In the genomic region with DNA sequence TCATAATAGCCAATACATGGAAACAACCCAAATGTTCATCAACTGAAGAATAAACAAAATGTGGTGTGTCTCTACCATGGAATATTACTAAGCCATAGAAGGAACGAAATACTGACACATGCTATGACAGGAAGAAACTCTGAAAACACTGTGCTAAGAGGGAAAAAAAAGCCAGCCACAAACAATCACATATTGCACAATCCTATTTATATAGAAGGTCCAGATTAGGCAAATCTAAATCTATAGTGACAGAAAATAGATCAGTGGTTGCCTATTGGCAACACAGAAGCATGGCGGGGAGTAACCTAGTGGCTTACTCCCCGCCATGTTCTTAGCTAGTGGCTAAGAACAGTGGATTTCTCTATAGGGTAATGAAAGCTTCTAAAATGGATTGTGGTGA, we compare ENCODE assay signal across 28 cellular contexts.
"Had no signal": no experiment of that assay in that cellular context is flagged by ENCODE, and none has a peak within 500 bp of the region (broad histone marks: within the 10 kb centered on the region; RNA-seq: fewer than 3 reads in every experiment).

No MANE protein-coding gene starts in this region.

- H3K36me3 ChIP-seq: stomach, suprapubic skin, thoracic aorta, thyroid gland, tibial artery, tibial nerve, transverse colon, upper lobe of left lung, upper lobe of right lung, uterus, vagina had no signal

- H3K4me3 Mint-ChIP-seq: stimulated activated memory B cell treated with anti-CD40 and anti-IgM and Interleukin-4, amounts not matched to agents 10 μg/mL and 1 μg/mL and 100 μg/mL, for 72 hours; stimulated activated naive B cell treated with anti-CD40 and anti-IgM and Interleukin-4, amounts not matched to agents 10 μg/mL and 1 μg/mL and 100 μg/mL, for 72 hours; stimulated activated naive CD8-positive, alpha-beta T cell treated with anti-CD3 and anti-CD28 coated beads, Interleukin-15, amount 100 ng/mL, for 72 hours; stimulated activated naive CD8-positive, alpha-beta T cell treated with anti-CD3 and anti-CD28 coated beads, Interleukin-15, Interleukin-2, amounts not matched to agents 100 ng/mL and 50 ng/mL, for 24 hours; type B pancreatic cell had no signal

- H3K4me1 ChIP-seq: stomach, suprapubic skin, testis, tibial artery, tibial nerve, transverse colon, upper lobe of left lung, upper lobe of right lung, uterus, vagina had no signal

- H3K27ac ChIP-seq: stomach, suprapubic skin, testis, thoracic aorta, thyroid gland, tibial artery, tibial nerve, transverse colon, upper lobe of left lung, upper lobe of right lung, uterus, vagina had no signal

- H3K4me1 Mint-ChIP-seq: stimulated activated memory B cell treated with anti-CD40 and anti-IgM and Interleukin-4, amounts not matched to agents 10 μg/mL and 1 μg/mL and 100 μg/mL, for 72 hours; stimulated activated naive B cell treated with anti-CD40 and anti-IgM and Interleukin-4, amounts not matched to agents 10 μg/mL and 1 μg/mL and 100 μg/mL, for 72 hours; stimulated activated naive CD8-positive, alpha-beta T cell treated with anti-CD3 and anti-CD28 coated beads, Interleukin-15, amount 100 ng/mL, for 72 hours had no signal

- H3K9me3 ChIP-seq: stomach, suprapubic skin, testis, thoracic aorta, thyroid gland, tibial artery, tibial nerve, transverse colon, upper lobe of left lung, upper lobe of right lung, uterus, vagina had no signal

- FAIRE-seq: urothelium cell line had no signal

- H3K27me3 ChIP-seq: suprapubic skin, testis, thyroid gland, tibial nerve, transverse colon, upper lobe of left lung, upper lobe of right lung, uterus, vagina had no signal

- H3K36me3 Mint-ChIP-seq: stimulated activated memory B cell treated with anti-CD40 and anti-IgM and Interleukin-4, amounts not matched to agents 10 μg/mL and 1 μg/mL and 100 μg/mL, for 72 hours; stimulated activated naive B cell treated with anti-CD40 and anti-IgM and Interleukin-4, amounts not matched to agents 10 μg/mL and 1 μg/mL and 100 μg/mL, for 72 hours had no signal

- H3K9me3 Mint-ChIP-seq: stimulated activated naive CD8-positive, alpha-beta T cell treated with anti-CD3 and anti-CD28 coated beads, Interleukin-15, amount 100 ng/mL, for 72 hours; stimulated activated naive CD8-positive, alpha-beta T cell treated with anti-CD3 and anti-CD28 coated beads, Interleukin-15, Interleukin-2, amounts not matched to agents 100 ng/mL and 50 ng/mL, for 24 hours; type B pancreatic cell had no signal

- H3K4me3 ChIP-seq: stomach, suprapubic skin, testis, thoracic aorta, thyroid gland, tibial artery, tibial nerve, transverse colon, upper lobe of left lung, upper lobe of right lung, uterus, vagina had no signal

- H3K27ac Mint-ChIP-seq: stimulated activated memory B cell treated with anti-CD40 and anti-IgM and Interleukin-4, amounts not matched to agents 10 μg/mL and 1 μg/mL and 100 μg/mL, for 72 hours; stimulated activated naive B cell treated with anti-CD40 and anti-IgM and Interleukin-4, amounts not matched to agents 10 μg/mL and 1 μg/mL and 100 μg/mL, for 72 hours; stimulated activated naive CD8-positive, alpha-beta T cell treated with anti-CD3 and anti-CD28 coated beads, Interleukin-15, amount 100 ng/mL, for 72 hours; stimulated activated naive CD8-positive, alpha-beta T cell treated with anti-CD3 and anti-CD28 coated beads, Interleukin-15, Interleukin-2, amounts not matched to agents 100 ng/mL and 50 ng/mL, for 24 hours; type B pancreatic cell had no signal

- ATAC-seq: stimulated activated memory B cell treated with anti-CD40 and anti-IgM and Interleukin-4, amounts not matched to agents 10 μg/mL and 1 μg/mL and 100 μg/mL, for 72 hours; stimulated activated naive B cell treated with anti-CD40 and anti-IgM and Interleukin-4, amounts not matched to agents 10 μg/mL and 1 μg/mL and 100 μg/mL, for 72 hours; stimulated activated naive CD8-positive, alpha-beta T cell treated with anti-CD3 and anti-CD28 coated beads, Interleukin-15, amount 100 ng/mL, for 72 hours; stimulated activated naive CD8-positive, alpha-beta T cell treated with anti-CD3 and anti-CD28 coated beads, Interleukin-15, Interleukin-2, amounts not matched to agents 100 U/mL and 50 U/mL, for 24 hours; upper lobe of right lung had no signal

- DNase-seq: stimulated activated CD4-positive, alpha-beta T cell treated with anti-CD3 and anti-CD28 coated beads, Interleukin-2, amount 100 ng/mL, for 48 hours; stimulated activated CD4-positive, alpha-beta T cell treated with anti-CD3 and anti-CD28 coated beads, Interleukin-4, amount 100 ng/mL, for 1 hour; stimulated activated CD4-positive, alpha-beta T cell treated with anti-CD3 and anti-CD28 coated beads, Interleukin-4, amount 100 ng/mL, for 24 hours; stimulated activated CD4-positive, alpha-beta T cell treated with anti-CD3 and anti-CD28 coated beads, Interleukin-4, amount 100 ng/mL, for 4 hours; stimulated activated CD8-positive, alpha-beta memory T cell treated with anti-CD3 and anti-CD28 coated beads, Interleukin-4, amount 100 ng/mL, for 48 hours; stimulated activated naive B cell treated with anti-CD40 and anti-IgM and Interleukin-4, amounts not matched to agents 10 μg/mL and 1 μg/mL and 100 μg/mL, for 72 hours; stimulated activated naive CD4-positive, alpha-beta T cell; stimulated activated naive CD4-positive, alpha-beta T cell treated with Interleukin-2 at 50 U/mL for 16 hours; stimulated activated naive CD8-positive, alpha-beta T cell treated with anti-CD3 and anti-CD28 coated beads, Interleukin-15, amount 100 ng/mL, for 72 hours; stimulated activated naive CD8-positive, alpha-beta T cell treated with anti-CD3 and anti-CD28 coated beads, Interleukin-15, Interleukin-2, amounts not matched to agents 100 U/mL and 50 U/mL, for 24 hours; stomach; substantia nigra; testis; thyroid gland; tibial artery; transverse colon; trophoblast cell; upper lobe of left lung; upper lobe of right lung; uterus had no signal
